ENCODE assay signal across 10 cellular contexts in genomic region chr1:230459463-230459862, GRCh38. TPM values are rescaled to one million over a fixed set of nuclear protein-coding genes. Genes with fewer than 3 reads are reported as not detected.
A peak's percentile ranks its signal among the peaks of the same experiment; 100 is the strongest.
DNase-seq lines count a peak whose midpoint lies in the region; ATAC-seq lines count a peak whose summit lies in the region.
"Had no signal": no experiment of that assay in that cellular context is flagged by ENCODE, and none has a peak within 500 bp of the region (broad histone marks: within the 10 kb centered on the region; RNA-seq: fewer than 3 reads in every experiment).

No MANE protein-coding gene starts in this region.

- no peaks in the 10 kb centered on the region for H3K27me3 ChIP-seq in BLaER1 treated with 17β-estradiol and CSF1 and Interleukin-3, amounts not matched to agents 10 nM and 100 nM

- no peaks in the 10 kb centered on the region for H3K36me3 ChIP-seq in BLaER1 treated with 17β-estradiol and CSF1 and Interleukin-3, amounts not matched to agents 10 nM and 100 nM

- no peaks in the 10 kb centered on the region for H4K20me1 ChIP-seq in BLaER1 treated with 17β-estradiol and CSF1 and Interleukin-3, amounts not matched to agents 10 nM and 100 nM

- peaks cover 0 to 71% (median 21%) of the 10 kb centered on the region in 10 experiments; a peak in 14 of 20 replicates for H3K4me1 ChIP-seq in BLaER1 treated with 17β-estradiol and CSF1 and Interleukin-3, amounts not matched to agents 10 nM and 100 nM

- DNase-seq in M059J (ENCODE audit: low read depth): peak; percentile 91
- peak; percentile 47 for DNase-seq in SKM-1 (lab: John Stamatoyannopoulos, UW; ENCODE audit: unreplicated experiment)
- DNase-seq in iris pigment epithelial cell (ENCODE audit: low read depth): peak; percentile 69
- DNase-seq in Right ventricle myocardium inferior (ENCODE audit: missing footprints): no peak
- no peak for DNase-seq in KBM-7
- no peak for DNase-seq in stimulated activated CD4-positive, alpha-beta T cell treated with anti-CD3 and anti-CD28 coated beads, Interleukin-1b, Interleukin-23, amount 100 ng/mL, for 48 hours
- no peak for DNase-seq in stimulated activated naive CD4-positive, alpha-beta T cell (lab: John Stamatoyannopoulos, UW)
- DNase-seq: activated CD4-positive, alpha-beta T cell treated with anti-CD3 and anti-CD28 coated beads, Interleukin-2, amount 50 U/mL, for 48 hours; CD8-positive, alpha-beta memory T cell had no signal

- H3K27ac ChIP-seq in BLaER1 treated with 17β-estradiol and CSF1 and Interleukin-3, amounts not matched to agents 10 nM and 100 nM: peak overlapping the region in 8 of 11 experiments; percentile 66 to 98 (median 90); a peak in 15 of 22 replicates

- H3K4me2 ChIP-seq in BLaER1 treated with 17β-estradiol and CSF1 and Interleukin-3, amounts not matched to agents 10 nM and 100 nM: peak overlapping the region in 7 of 11 experiments; percentile 58 to 84 (median 69); a peak in 13 of 22 replicates

- peak overlapping the region in 6 of 11 experiments; percentile 40 to 81 (median 77); a peak in 11 of 22 replicates for H3K9ac ChIP-seq in BLaER1 treated with 17β-estradiol and CSF1 and Interleukin-3, amounts not matched to agents 10 nM and 100 nM

- intact Hi-C loops in Right ventricle myocardium inferior (cut with DNase I): no loop called here

- no peak for ATAC-seq in Right ventricle myocardium inferior

- no peak overlapping the region; a peak in 1 of 20 replicates for H3K4me3 ChIP-seq in BLaER1 treated with 17β-estradiol and CSF1 and Interleukin-3, amounts not matched to agents 10 nM and 100 nM

- H3K9me3 ChIP-seq in BLaER1 treated with 17β-estradiol and CSF1 and Interleukin-3, amounts not matched to agents 10 nM and 100 nM (replicated peaks in 1 of 11): 0 out of 22 replicates have a peak, but pooled peaks cover 0 to 4% (median 0%) of the 10 kb centered on the region in 11 experiments

- in situ Hi-C loops in KBM-7 (cut with MboI; ENCODE audit: low pct_unique_long_range_greater_than_20kb, low sequenced_read_pairs): no loop called here

RNA-seq across cellular contexts. Expression of gene PGBD5, which starts 33.3 kb away (rescaled TPM):
- total RNA-seq in M059J (2014; rRNA removed; shearing (Covaris generic)): 0.76 and 0.98 TPM in 2 replicates
- total RNA-seq in Right ventricle myocardium inferior: 15.5 TPM
- total RNA-seq: CD8-positive, alpha-beta memory T cell had no signal

Comparison
In these comparisons a context has a peak if more than half of its experiments do, and no peak if none do; other contexts are left out.
1. DNase-seq: peak in M059J (single experiment), SKM-1 (single experiment) and iris pigment epithelial cell (single experiment); none in Right ventricle myocardium inferior (single experiment), KBM-7 (single experiment), stimulated activated CD4-positive, alpha-beta T cell treated with anti-CD3 and anti-CD28 coated beads, Interleukin-1b, Interleukin-23, amount 100 ng/mL, for 48 hours (single experiment) and stimulated activated naive CD4-positive, alpha-beta T cell (0 of 6).